ENCODE assay signal across 34 cellular contexts in the genomic region with DNA sequence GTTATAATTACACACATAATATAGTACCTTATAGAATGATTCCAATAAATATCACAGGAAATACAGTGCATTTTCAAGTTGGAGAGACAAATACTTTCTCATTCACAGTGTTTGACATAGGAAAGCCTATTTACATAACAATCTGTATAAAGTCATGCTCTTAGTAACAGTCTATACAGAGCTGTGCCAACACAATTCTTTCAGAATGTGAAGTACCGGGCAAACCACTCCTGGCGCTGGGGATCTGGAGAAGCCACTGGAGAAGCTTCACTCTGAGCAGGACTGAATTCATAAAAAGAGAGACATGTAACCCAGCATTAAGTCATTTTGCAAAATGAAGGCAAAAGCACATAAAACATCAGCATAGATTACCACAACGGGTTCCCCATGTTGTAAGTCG.
"Had no signal": no experiment of that assay in that cellular context is flagged by ENCODE, and none has a peak within 500 bp of the region (broad histone marks: within the 10 kb centered on the region; RNA-seq: fewer than 3 reads in every experiment).

No MANE protein-coding gene starts in this region.

- ATAC-seq: activated CD4-positive, CD25-positive, alpha-beta regulatory T cell treated with anti-CD3 and anti-CD28 coated beads, Interleukin-2, amount 50 U/mL, for 24 hours; gastrocnemius medialis; left ventricle myocardium superior; pancreas; sciatic nerve; stimulated activated effector memory CD8-positive, alpha-beta T cell treated with anti-CD3 and anti-CD28 coated beads, Interleukin-12 subunit alpha, Interleukin-12 subunit beta, amount 100 ng/mL, for 72 hours had no signal

- H3K27me3 Mint-ChIP-seq: activated naive CD8-positive, alpha-beta T cell; naive B cell; stimulated activated naive CD8-positive, alpha-beta T cell treated with anti-CD3 and anti-CD28 coated beads, Interleukin-15, Interleukin-2, amounts not matched to agents 100 ng/mL and 50 ng/mL, for 24 hours; type B pancreatic cell had no signal

- H3K4me1 ChIP-seq: ascending aorta, gastrocnemius medialis, pancreas, prostate gland, vagina had no signal

- H3K27me3 ChIP-seq: ascending aorta, brain microvascular endothelial cell, dorsolateral prefrontal cortex, gastrocnemius medialis, pancreas, vagina had no signal

- H3K36me3 Mint-ChIP-seq: activated naive CD8-positive, alpha-beta T cell; mesothelial cell of epicardium; naive B cell; stimulated activated effector memory CD8-positive, alpha-beta T cell treated with anti-CD3 and anti-CD28 coated beads, Interleukin-12 subunit alpha, Interleukin-12 subunit beta, amount 100 ng/mL, for 72 hours; type B pancreatic cell had no signal

- H3K27ac Mint-ChIP-seq: activated naive CD8-positive, alpha-beta T cell; mesothelial cell of epicardium; stimulated activated effector memory CD8-positive, alpha-beta T cell treated with anti-CD3 and anti-CD28 coated beads, Interleukin-12 subunit alpha, Interleukin-12 subunit beta, amount 100 ng/mL, for 72 hours; stimulated activated naive CD8-positive, alpha-beta T cell treated with anti-CD3 and anti-CD28 coated beads, Interleukin-15, Interleukin-2, amounts not matched to agents 100 ng/mL and 50 ng/mL, for 24 hours; type B pancreatic cell had no signal

- H3K9me3 ChIP-seq: ascending aorta, gastrocnemius medialis, pancreas, prostate gland, thoracic aorta, vagina had no signal

- H3K36me3 ChIP-seq: ascending aorta, brain microvascular endothelial cell, gastrocnemius medialis, pancreas, prostate gland, thoracic aorta, vagina had no signal

- H3K4me3 ChIP-seq: ascending aorta, coronary artery, dorsolateral prefrontal cortex, gastrocnemius medialis, pancreas, prostate gland, thoracic aorta, vagina had no signal

- DNase-seq: activated CD4-positive, alpha-beta T cell treated with anti-CD3 and anti-CD28 coated beads for 48 hours; activated CD4-positive, alpha-beta T cell treated with anti-CD3 and anti-CD28 coated beads, Interleukin-2, amount 50 U/mL, for 48 hours; activated CD8-positive, alpha-beta memory T cell treated with anti-CD3 and anti-CD28 coated beads for 24 hours; activated effector memory CD4-positive, alpha-beta T cell treated with Interleukin-2 at 50 U/mL for 16 hours; activated naive CD4-positive, alpha-beta T cell treated with Interleukin-2 at 50 U/mL for 16 hours; brain microvascular endothelial cell; dorsolateral prefrontal cortex; effector memory CD4-positive, alpha-beta T cell; erythroblast; gastrocnemius medialis; glutamatergic neuron; islet precursor cell; left ventricle myocardium superior; mammary epithelial cell; naive B cell; nucleus accumbens; pancreas; retina; small intestine; stimulated activated CD4-positive, alpha-beta T cell treated with anti-CD3 and anti-CD28 coated beads, Interleukin-4, amount 100 ng/mL, for 24 hours had no signal

- H3K9me3 Mint-ChIP-seq: mesothelial cell of epicardium; naive B cell; neural crest cell; stimulated activated effector memory CD8-positive, alpha-beta T cell treated with anti-CD3 and anti-CD28 coated beads, Interleukin-12 subunit alpha, Interleukin-12 subunit beta, amount 100 ng/mL, for 72 hours; stimulated activated naive CD8-positive, alpha-beta T cell treated with anti-CD3 and anti-CD28 coated beads, Interleukin-15, Interleukin-2, amounts not matched to agents 100 ng/mL and 50 ng/mL, for 24 hours; type B pancreatic cell had no signal

- H3K4me3 Mint-ChIP-seq: activated naive CD8-positive, alpha-beta T cell; mesothelial cell of epicardium; naive B cell; neural crest cell; stimulated activated effector memory CD8-positive, alpha-beta T cell treated with anti-CD3 and anti-CD28 coated beads, Interleukin-12 subunit alpha, Interleukin-12 subunit beta, amount 100 ng/mL, for 72 hours; stimulated activated naive CD8-positive, alpha-beta T cell treated with anti-CD3 and anti-CD28 coated beads, Interleukin-15, Interleukin-2, amounts not matched to agents 100 ng/mL and 50 ng/mL, for 24 hours; type B pancreatic cell had no signal

- H3K27ac ChIP-seq: ascending aorta, brain microvascular endothelial cell, coronary artery, dorsolateral prefrontal cortex, gastrocnemius medialis, pancreas, prostate gland, thoracic aorta, vagina, VCaP had no signal
